Comparison of ENCODE assay signal across 1 cellular context in the genomic region with DNA sequence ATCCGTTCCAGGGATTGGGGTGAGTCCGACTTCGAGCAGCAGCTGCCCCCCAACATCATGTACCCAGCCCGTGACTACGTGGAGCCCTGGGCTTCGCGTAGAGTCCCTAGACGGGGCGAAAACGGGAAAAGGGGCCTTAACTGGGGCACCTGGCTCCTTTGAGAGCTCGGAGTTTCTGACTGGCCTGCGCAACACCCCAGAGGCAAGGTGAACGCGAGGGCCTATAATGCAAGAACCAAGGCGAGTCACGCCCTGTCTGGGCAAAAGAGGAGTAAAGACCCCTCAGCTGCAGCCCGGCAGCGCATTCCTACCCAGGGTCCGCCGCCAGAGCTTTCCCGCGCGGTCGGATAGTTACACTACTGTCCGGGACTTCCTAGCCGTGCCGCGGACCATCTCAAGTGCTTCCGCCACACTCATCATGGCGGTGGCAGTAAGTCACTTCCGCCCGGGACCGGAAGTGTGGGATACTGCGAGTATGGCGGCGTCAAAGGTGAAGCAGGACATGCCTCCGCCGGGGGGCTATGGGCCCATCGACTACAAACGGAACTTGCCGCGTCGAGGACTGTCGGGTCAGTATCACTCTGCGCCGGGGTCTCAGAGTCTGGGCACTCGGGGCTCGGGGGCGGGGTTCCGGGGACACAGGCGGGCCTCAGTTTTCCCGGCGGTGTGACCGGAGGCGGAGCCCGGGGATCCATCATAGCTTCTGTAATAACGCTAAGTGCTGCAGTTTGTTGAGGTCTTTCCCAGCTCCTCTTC.
TF ChIP-seq lines count a peak whose summit lies in the region.

TSS of gene NDUFA13 (plus strand) at position 462 of the 756 bp plus-strand sequence. CDS start at position 476, 14 bp downstream.

TF ChIP-seq in K562, 482 proteins besides CTCF, POLR2A, EP300 and RAD21 (continued from another document and continues in another):
- TF ChIP-seq PATZ1 (CRISPR knock-in tag; IDR thresholded peaks at IDR 0.05; ENCODE audit: borderline replicate concordance), result no peak
- TF ChIP-seq E2F3 (CRISPR knock-in tag; IDR thresholded peaks at IDR 0.05), result peak; percentile 75; the same call in 1 of the 2 replicates
- TF ChIP-seq STAT5B (CRISPR knock-in tag; IDR thresholded peaks at IDR 0.05), result no peak
- TF ChIP-seq, protein P1, sequence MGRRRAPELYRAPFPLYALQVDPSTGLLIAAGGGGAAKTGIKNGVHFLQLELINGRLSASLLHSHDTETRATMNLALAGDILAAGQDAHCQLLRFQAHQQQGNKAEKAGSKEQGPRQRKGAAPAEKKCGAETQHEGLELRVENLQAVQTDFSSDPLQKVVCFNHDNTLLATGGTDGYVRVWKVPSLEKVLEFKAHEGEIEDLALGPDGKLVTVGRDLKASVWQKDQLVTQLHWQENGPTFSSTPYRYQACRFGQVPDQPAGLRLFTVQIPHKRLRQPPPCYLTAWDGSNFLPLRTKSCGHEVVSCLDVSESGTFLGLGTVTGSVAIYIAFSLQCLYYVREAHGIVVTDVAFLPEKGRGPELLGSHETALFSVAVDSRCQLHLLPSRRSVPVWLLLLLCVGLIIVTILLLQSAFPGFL (CRISPR knock-in tag; IDR thresholded peaks at IDR 0.05), result no peak
- peak; percentile 91 for TF ChIP-seq PHF8 (IDR thresholded peaks at IDR 0.05; ENCODE audit: borderline replicate concordance, low read length)
- TF ChIP-seq NR0B1 (IDR thresholded peaks at IDR 0.05; ENCODE audit: partially characterized antibody), result no peak
- peak; percentile 90 for TF ChIP-seq POLR2H (tag; IDR thresholded peaks at IDR 0.05; ENCODE audit: low read depth)
- no peak for TF ChIP-seq ZNF239 (CRISPR knock-in tag; IDR thresholded peaks at IDR 0.05)
- TF ChIP-seq CREM (IDR thresholded peaks at IDR 0.05; ENCODE audit: low read depth), result peak; percentile 93
- no peak for TF ChIP-seq HMG20A (CRISPR knock-in tag; conservative IDR thresholded peaks at IDR 0.05)
- no peak for TF ChIP-seq ZNF263 (CRISPR knock-in tag; IDR thresholded peaks at IDR 0.05; ENCODE audit: borderline replicate concordance)
- no peak for TF ChIP-seq ZNF408 (CRISPR knock-in tag; IDR thresholded peaks at IDR 0.05; ENCODE audit: low read depth)
- TF ChIP-seq, protein P2, sequence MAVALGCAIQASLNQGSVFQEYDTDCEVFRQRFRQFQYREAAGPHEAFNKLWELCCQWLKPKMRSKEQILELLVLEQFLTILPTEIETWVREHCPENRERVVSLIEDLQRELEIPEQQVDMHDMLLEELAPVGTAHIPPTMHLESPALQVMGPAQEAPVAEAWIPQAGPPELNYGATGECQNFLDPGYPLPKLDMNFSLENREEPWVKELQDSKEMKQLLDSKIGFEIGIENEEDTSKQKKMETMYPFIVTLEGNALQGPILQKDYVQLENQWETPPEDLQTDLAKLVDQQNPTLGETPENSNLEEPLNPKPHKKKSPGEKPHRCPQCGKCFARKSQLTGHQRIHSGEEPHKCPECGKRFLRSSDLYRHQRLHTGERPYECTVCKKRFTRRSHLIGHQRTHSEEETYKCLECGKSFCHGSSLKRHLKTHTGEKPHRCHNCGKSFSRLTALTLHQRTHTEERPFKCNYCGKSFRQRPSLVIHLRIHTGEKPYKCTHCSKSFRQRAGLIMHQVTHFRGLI (CRISPR knock-in tag; IDR thresholded peaks at IDR 0.05), result no peak
- no peak for TF ChIP-seq ZNF12 (CRISPR knock-in tag; IDR thresholded peaks at IDR 0.05)
- no peak for TF ChIP-seq TCF7L2 (IDR thresholded peaks at IDR 0.05; ENCODE audit: low read depth, low read length)
- TF ChIP-seq MCM3 (IDR thresholded peaks at IDR 0.05), result no peak
- 0 out of 2 replicates have a peak, but pooled peaks have one; percentile 6 for TF ChIP-seq ATF3 (IDR thresholded peaks at IDR 0.05)
- no peak for TF ChIP-seq ATF3 (CRISPR knock-in tag; conservative IDR thresholded peaks at IDR 0.05)
- no peak for TF ChIP-seq COPS2 (conservative IDR thresholded peaks at IDR 0.05)
- peak; percentile 96 for TF ChIP-seq TBP (optimal IDR thresholded peaks at IDR 0.05; ENCODE audit: low read depth, low read length)
- peak; percentile 93 for TF ChIP-seq RBBP5 (IDR thresholded peaks at IDR 0.05; ENCODE audit: borderline replicate concordance, insufficient read depth, low read length, poor library complexity, severe bottlenecking)
- no peak for TF ChIP-seq HLTF (IDR thresholded peaks at IDR 0.05)
- TF ChIP-seq NELFE (IDR thresholded peaks at IDR 0.05; ENCODE audit: insufficient read depth, insufficient read length), result no peak
- TF ChIP-seq DLX4 (CRISPR knock-in tag; IDR thresholded peaks at IDR 0.05), result no peak
- TF ChIP-seq ZNF134 (CRISPR knock-in tag; conservative IDR thresholded peaks at IDR 0.05), result no peak
- no peak for TF ChIP-seq ZFPM2 (CRISPR knock-in tag; IDR thresholded peaks at IDR 0.05)
- no peak for TF ChIP-seq ZNF695 (CRISPR knock-in tag; IDR thresholded peaks at IDR 0.05)
- TF ChIP-seq, protein P3, sequence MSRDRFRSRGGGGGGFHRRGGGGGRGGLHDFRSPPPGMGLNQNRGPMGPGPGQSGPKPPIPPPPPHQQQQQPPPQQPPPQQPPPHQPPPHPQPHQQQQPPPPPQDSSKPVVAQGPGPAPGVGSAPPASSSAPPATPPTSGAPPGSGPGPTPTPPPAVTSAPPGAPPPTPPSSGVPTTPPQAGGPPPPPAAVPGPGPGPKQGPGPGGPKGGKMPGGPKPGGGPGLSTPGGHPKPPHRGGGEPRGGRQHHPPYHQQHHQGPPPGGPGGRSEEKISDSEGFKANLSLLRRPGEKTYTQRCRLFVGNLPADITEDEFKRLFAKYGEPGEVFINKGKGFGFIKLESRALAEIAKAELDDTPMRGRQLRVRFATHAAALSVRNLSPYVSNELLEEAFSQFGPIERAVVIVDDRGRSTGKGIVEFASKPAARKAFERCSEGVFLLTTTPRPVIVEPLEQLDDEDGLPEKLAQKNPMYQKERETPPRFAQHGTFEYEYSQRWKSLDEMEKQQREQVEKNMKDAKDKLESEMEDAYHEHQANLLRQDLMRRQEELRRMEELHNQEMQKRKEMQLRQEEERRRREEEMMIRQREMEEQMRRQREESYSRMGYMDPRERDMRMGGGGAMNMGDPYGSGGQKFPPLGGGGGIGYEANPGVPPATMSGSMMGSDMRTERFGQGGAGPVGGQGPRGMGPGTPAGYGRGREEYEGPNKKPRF (IDR thresholded peaks at IDR 0.05; ENCODE audit: low read depth, low read length), result no peak
- no peak for TF ChIP-seq ZNF583 (CRISPR knock-in tag; IDR thresholded peaks at IDR 0.05)
- TF ChIP-seq, protein P4, sequence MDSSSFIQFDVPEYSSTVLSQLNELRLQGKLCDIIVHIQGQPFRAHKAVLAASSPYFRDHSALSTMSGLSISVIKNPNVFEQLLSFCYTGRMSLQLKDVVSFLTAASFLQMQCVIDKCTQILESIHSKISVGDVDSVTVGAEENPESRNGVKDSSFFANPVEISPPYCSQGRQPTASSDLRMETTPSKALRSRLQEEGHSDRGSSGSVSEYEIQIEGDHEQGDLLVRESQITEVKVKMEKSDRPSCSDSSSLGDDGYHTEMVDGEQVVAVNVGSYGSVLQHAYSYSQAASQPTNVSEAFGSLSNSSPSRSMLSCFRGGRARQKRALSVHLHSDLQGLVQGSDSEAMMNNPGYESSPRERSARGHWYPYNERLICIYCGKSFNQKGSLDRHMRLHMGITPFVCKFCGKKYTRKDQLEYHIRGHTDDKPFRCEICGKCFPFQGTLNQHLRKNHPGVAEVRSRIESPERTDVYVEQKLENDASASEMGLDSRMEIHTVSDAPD (CRISPR knock-in tag; IDR thresholded peaks at IDR 0.05), result no peak
- no peak for TF ChIP-seq SNIP1 (IDR thresholded peaks at IDR 0.05; ENCODE audit: low read depth)
- no peak for TF ChIP-seq GATA2 (CRISPR knock-in tag; IDR thresholded peaks at IDR 0.05)
- no peak for TF ChIP-seq STAT5A (IDR thresholded peaks at IDR 0.05; ENCODE audit: borderline replicate concordance, low read length)
- TF ChIP-seq RBFOX2 (IDR thresholded peaks at IDR 0.05; ENCODE audit: low read depth, low read length), result peak; percentile 93
- no peak for TF ChIP-seq ZBTB2 (IDR thresholded peaks at IDR 0.05)
- TF ChIP-seq SMARCA5 (IDR thresholded peaks at IDR 0.05), result no peak
- no peak for TF ChIP-seq ZBTB43 (CRISPR knock-in tag; IDR thresholded peaks at IDR 0.05)
- TF ChIP-seq MEF2D (tag; conservative IDR thresholded peaks at IDR 0.05; ENCODE audit: low read depth), result no peak
- peak; percentile 49 for TF ChIP-seq POU5F1 (IDR thresholded peaks at IDR 0.05; ENCODE audit: borderline replicate concordance, low read depth, low read length, partially characterized antibody)
- no peak for TF ChIP-seq HDAC3 (IDR thresholded peaks at IDR 0.05; ENCODE audit: borderline replicate concordance, partially characterized antibody)
- peak; percentile 35; the same call in 1 of the 2 replicates for TF ChIP-seq FOSL1 (tag; conservative IDR thresholded peaks at IDR 0.05)
- no peak for TF ChIP-seq ZNF347 (CRISPR knock-in tag; IDR thresholded peaks at IDR 0.05; ENCODE audit: low read depth)
- peak; percentile 87 for TF ChIP-seq SUPT5H (IDR thresholded peaks at IDR 0.05)
- TF ChIP-seq GTF2A2 (tag; IDR thresholded peaks at IDR 0.05), result peak; percentile 35; the same call in 1 of the 2 replicates
- TF ChIP-seq IFI16 (CRISPR knock-in tag; IDR thresholded peaks at IDR 0.05), result no peak
- peak in 1 of 2 experiments; percentile 74; a peak in 2 of 4 replicates for TF ChIP-seq TEAD1 (CRISPR knock-in tag; IDR thresholded peaks at IDR 0.05)
- no peak; the same call in 1 of the 2 replicates for TF ChIP-seq ILF3 (IDR thresholded peaks at IDR 0.05; ENCODE audit: borderline replicate concordance)
- TF ChIP-seq RUNX1 (IDR thresholded peaks at IDR 0.05; ENCODE audit: low read depth), result no peak
- TF ChIP-seq ZNF644 (tag; IDR thresholded peaks at IDR 0.05; ENCODE audit: low read depth), result no peak
- TF ChIP-seq, protein P5, sequence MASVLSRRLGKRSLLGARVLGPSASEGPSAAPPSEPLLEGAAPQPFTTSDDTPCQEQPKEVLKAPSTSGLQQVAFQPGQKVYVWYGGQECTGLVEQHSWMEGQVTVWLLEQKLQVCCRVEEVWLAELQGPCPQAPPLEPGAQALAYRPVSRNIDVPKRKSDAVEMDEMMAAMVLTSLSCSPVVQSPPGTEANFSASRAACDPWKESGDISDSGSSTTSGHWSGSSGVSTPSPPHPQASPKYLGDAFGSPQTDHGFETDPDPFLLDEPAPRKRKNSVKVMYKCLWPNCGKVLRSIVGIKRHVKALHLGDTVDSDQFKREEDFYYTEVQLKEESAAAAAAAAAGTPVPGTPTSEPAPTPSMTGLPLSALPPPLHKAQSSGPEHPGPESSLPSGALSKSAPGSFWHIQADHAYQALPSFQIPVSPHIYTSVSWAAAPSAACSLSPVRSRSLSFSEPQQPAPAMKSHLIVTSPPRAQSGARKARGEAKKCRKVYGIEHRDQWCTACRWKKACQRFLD (CRISPR knock-in tag; IDR thresholded peaks at IDR 0.05), result no peak
- TF ChIP-seq ELF2 (CRISPR knock-in tag; IDR thresholded peaks at IDR 0.05), result peak; percentile 99
- no peak for TF ChIP-seq ZNF764 (CRISPR knock-in tag; IDR thresholded peaks at IDR 0.05; ENCODE audit: low read depth)
